In the genomic region with DNA sequence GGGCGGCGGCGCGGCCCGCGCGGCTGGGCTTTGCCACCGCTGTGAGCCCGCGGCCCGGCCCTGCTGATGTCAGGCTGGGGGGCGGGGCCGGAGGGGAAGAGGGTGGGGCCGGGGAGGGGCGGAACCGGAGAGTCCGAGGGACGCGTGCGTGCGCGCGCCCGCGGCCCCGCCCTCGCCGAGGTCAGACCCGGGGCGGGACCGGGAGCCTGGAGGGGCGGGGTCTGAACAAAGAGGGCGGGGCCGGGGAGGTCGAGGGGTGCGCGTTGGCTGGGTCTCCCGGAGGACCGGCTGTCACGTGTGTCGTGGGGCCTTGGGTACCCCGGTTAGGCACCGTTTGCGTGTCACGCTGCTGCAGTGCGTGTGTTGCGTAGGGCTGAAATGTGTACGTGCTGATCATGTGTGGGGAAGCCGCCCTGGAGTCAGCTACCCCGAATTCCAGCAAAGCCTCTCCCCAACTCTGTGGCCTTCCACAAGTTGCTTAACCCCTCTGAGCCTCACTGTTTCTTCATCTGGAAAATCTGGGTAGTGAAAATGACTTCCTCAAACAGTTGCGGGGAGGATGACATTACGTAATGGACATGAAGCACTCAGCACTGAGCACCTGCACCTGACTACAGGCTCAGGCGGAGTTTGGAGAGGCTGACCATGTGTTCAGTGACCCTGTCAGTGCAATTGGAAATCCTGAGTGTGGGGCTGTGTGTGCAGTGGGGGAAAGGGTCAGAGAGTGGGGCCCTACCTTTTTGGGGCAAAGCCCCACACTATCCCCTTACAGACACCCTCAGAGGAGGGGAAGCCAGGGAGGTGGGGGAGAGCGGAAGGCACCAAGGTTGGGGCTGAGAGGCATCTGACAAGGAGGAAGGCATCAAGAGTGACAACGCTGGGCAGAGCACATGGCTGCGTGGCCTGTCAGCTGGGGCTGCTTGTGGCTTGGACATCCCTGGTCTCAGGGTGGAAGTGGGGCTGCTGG, we compare ENCODE assay signal across 8 cellular contexts. TPM values are rescaled to one million over a fixed set of nuclear protein-coding genes. Genes with fewer than 3 reads are reported as not detected.
DNase-seq lines count a peak whose midpoint lies in the region; ATAC-seq and TF ChIP-seq lines count a peak whose summit lies in the region.

A gene (minus strand): TSS at position 41 of the 967 bp plus-strand sequence. CDS start 86 bp downstream, outside the sequence.

- peaks cover 45% of the 10 kb centered on the region for H3K4me1 ChIP-seq in BE2C
- H3K4me1 ChIP-seq in lung (ENCODE audit: control insufficient read depth in 2 of 2, insufficient read depth in 2 of 2, low read length in 2 of 2), result peaks cover 3 to 38% of the 10 kb centered on the region in 2 donors

- no peaks in the 10 kb centered on the region for H3K9me3 ChIP-seq in BE2C
- H3K9me3 ChIP-seq in lung (ENCODE audit: control insufficient read depth in 2 of 2, insufficient read depth in 1 of 2, low read length in 1 of 2), result no peaks in the 10 kb centered on the region

- 6 to 8% methylated on average over 48 to 56 of the region's 56 CpGs for whole genome bisulfite sequencing in lung, 2 donors

- TF ChIP-seq CTCF in BE2C (IDR thresholded peaks at IDR 0.05; ENCODE audit: low read depth, low read length), result no peak
- no peak for TF ChIP-seq CTCF in lung (IDR thresholded peaks at IDR 0.05; ENCODE audit: control extremely low read depth, extremely low read depth)

- H3K4me3 ChIP-seq in BE2C (ENCODE audit: low read depth, low read length), result peak within 1 kb of the TSS; percentile 70
- peak within 1 kb of the TSS; percentile 67 for H3K4me3 ChIP-seq in lung

- DNase-seq in BE2C (peak; percentile 94), NK-92 (lab: John Stamatoyannopoulos, UW; ENCODE audit: unreplicated experiment) (peak; percentile 59), lung (ENCODE audit: low spot score) (peak; percentile 90)
- peak; percentile 60 to 87 for DNase-seq in activated CD8-positive, alpha-beta memory T cell treated with anti-CD3 and anti-CD28 coated beads for 1 hour (ENCODE audit: extremely low read depth in 1 of 2, low read depth in 1 of 2)
- peak; percentile 90 for DNase-seq in effector CD4-positive, alpha-beta T cell
- peak; percentile 75 to 89 (median 83) for DNase-seq in stimulated activated CD4-positive, alpha-beta T cell treated with anti-CD3 and anti-CD28 coated beads, TNF-alpha, amount 100 ng/mL, for 24 hours (ENCODE audit: low read depth in 3 of 3)

- H3K27me3 ChIP-seq in BE2C (no peaks in the 10 kb centered on the region), lung (ENCODE audit: control insufficient read depth, insufficient read depth) (no peaks in the 10 kb centered on the region)

- H3K27ac ChIP-seq in lung (ENCODE audit: low read depth in 1 of 2, low read length in 1 of 2), result peak within 1 kb of the TSS; percentile 90 to 97

- peak; percentile 61 for ATAC-seq in GM19395 (IDR thresholded peaks at IDR 0.05; ENCODE audit: unreplicated experiment)
- ATAC-seq in HG03558 (IDR thresholded peaks at IDR 0.05; ENCODE audit: extremely low read depth, unreplicated experiment), result peak; percentile 31
- ATAC-seq in lung (ENCODE audit: insufficient read depth, low FRiP score), result peak; percentile 88

- H3K36me3 ChIP-seq in BE2C (peaks cover 11% of the 10 kb centered on the region), lung (ENCODE audit: control insufficient read depth in 2 of 2, insufficient read depth in 2 of 2, low read length in 2 of 2) (no peaks in the 10 kb centered on the region)

RNA-seq across cellular contexts. Expression of the gene that starts here (rescaled TPM):
- 327 TPM for polyA plus RNA-seq in BE2C (2012; ENCODE audit: insufficient read depth, insufficient read length, low read depth)
- 10 to 100 TPM; 60.7 to 61.1 TPM for total RNA-seq in lung
- polyA plus RNA-seq in lung, result 100 to 1,000 TPM in 1 of 2 donors, 10 to 100 TPM in 1; 49.5 to 145 TPM

Comparison
In these comparisons a context has a peak if more than half of its experiments do, and no peak if none do; other contexts are left out.
1. Peak in every context shown above with its lines: DNase-seq, ATAC-seq, H3K4me3 ChIP-seq and H3K27ac ChIP-seq.
2. ATAC-seq: peak in every context shown above with its lines; median percentile 88 in lung; 61 in GM19395; 31 in HG03558.